In genomic region chr4:183182873-183183725, GRCh38 we compare ENCODE assay signal across 9 cellular contexts.
A peak's percentile ranks its signal among the peaks of the same experiment; 100 is the strongest.
DNase-seq lines count a peak whose midpoint lies in the region; ATAC-seq and TF ChIP-seq lines count a peak whose summit lies in the region.
"Had no signal": no experiment of that assay in that cellular context is flagged by ENCODE, and none has a peak within 500 bp of the region (broad histone marks: within the 10 kb centered on the region; RNA-seq: fewer than 3 reads in every experiment).

No MANE protein-coding gene starts in this region.

- no peak for TF ChIP-seq POLR2A in prostate gland (IDR thresholded peaks at IDR 0.05)

- H3K27me3 ChIP-seq in neural progenitor cell (no peaks in the 10 kb centered on the region), prostate gland (replicated peaks; ENCODE audit: insufficient read depth) (no peaks in the 10 kb centered on the region)
- H3K27me3 ChIP-seq: body of pancreas had no signal

- H3K36me3 ChIP-seq in HEK293 (ENCODE audit: control insufficient read depth in 2 of 2, insufficient read depth in 1 of 2, low read length in 2 of 2) (no peaks in the 10 kb centered on the region), neural progenitor cell (no peaks in the 10 kb centered on the region), prostate gland (no peaks in the 10 kb centered on the region)

- peaks cover 85% of the 10 kb centered on the region for H3K79me2 ChIP-seq in neural progenitor cell (ENCODE audit: low read depth)

- H3K9me3 Mint-ChIP-seq in neural progenitor cell, result peaks cover 3% of the 10 kb centered on the region

- H3K9ac ChIP-seq in neural progenitor cell, result no peak overlapping the region

- peak overlapping the region; percentile 65 for H3K4me3 Mint-ChIP-seq in neural progenitor cell

- H3K4me3 ChIP-seq in HEK293 (ENCODE audit: low read depth, low read length) (no peak overlapping the region), neural progenitor cell (peak overlapping the region; percentile 16), prostate gland (no peak overlapping the region)
- H3K4me3 ChIP-seq: body of pancreas had no signal

- peak overlapping the region; percentile 80 for H3K27ac Mint-ChIP-seq in neural progenitor cell

- H3K4me1 ChIP-seq in HEK293 (ENCODE audit: control insufficient read depth, insufficient read depth, low read length) (peaks cover 13% of the 10 kb centered on the region; the same call in 1 of the 2 replicates), neural progenitor cell (peaks cover 10% of the 10 kb centered on the region), prostate gland (replicated peaks) (no peaks in the 10 kb centered on the region)
- H3K4me1 ChIP-seq: body of pancreas had no signal

- H3K4me1 Mint-ChIP-seq in neural progenitor cell, result peaks cover 15% of the 10 kb centered on the region

- in situ Hi-C loops in ACHN (cut with HindIII; ENCODE audit: low pct_ligation_motif_present, low pct_unique_long_range_greater_than_20kb, low sequenced_read_pairs), result no loop called here

- POLR2A ChIA-PET in HEK293 (lab: Yijun Ruan, JAX), result interaction anchor here (1.2 kb wide), 1 partner anchor 84 kb away, joined by 7 read pairs; the partner anchor contains the start of gene WWC2

- ATAC-seq in HG02870 (IDR thresholded peaks at IDR 0.05; ENCODE audit: unreplicated experiment), result no peak
- ATAC-seq: body of pancreas had no signal

- intact Hi-C loops in prostate gland (cut with DNase I), result no loop called here

- peak; percentile 50 for DNase-seq in ACHN
- DNase-seq in RKO (ENCODE audit: low spot score), result peak; percentile 78
- DNase-seq in ecto neural progenitor cell (ENCODE audit: low spot score), result peak; percentile 67
- DNase-seq in neural progenitor cell (ENCODE audit: low spot score), result peak; percentile 84
- DNase-seq in prostate gland (ENCODE audit: low spot score), result no peak
- DNase-seq in activated CD4-positive, CD25-positive, alpha-beta regulatory T cell treated with anti-CD3 and anti-CD28 coated beads, Interleukin-2, amount 50 U/mL, for 72 hours, result no peak

- no peak overlapping the region for H2AFZ ChIP-seq in neural progenitor cell (replicated peaks)

- H3K4me2 ChIP-seq in neural progenitor cell, result peak overlapping the region; percentile 64

- peaks cover 3% of the 10 kb centered on the region for H3K36me3 Mint-ChIP-seq in neural progenitor cell

- CTCF ChIA-PET in HEK293 (lab: Yijun Ruan, JAX), result interaction anchor here (1.1 kb wide), 1 partner anchor 74 kb away, joined by 4 read pairs; no protein-coding TSS in a partner anchor

- peaks cover 25% of the 10 kb centered on the region for H3F3A ChIP-seq in neural progenitor cell (ENCODE audit: low read depth)

- TF ChIP-seq CTCF in HEK293 (tag by site-specific recombination; IDR thresholded peaks at IDR 0.05) (no peak), neural progenitor cell (IDR thresholded peaks at IDR 0.05) (no peak), prostate gland (IDR thresholded peaks at IDR 0.05) (no peak)

- H3K9me3 ChIP-seq in HEK293 (ENCODE audit: control insufficient read depth, insufficient read depth, low read depth, low read length), result no peaks in the 10 kb centered on the region
- no peaks in the 10 kb centered on the region for H3K9me3 ChIP-seq in neural progenitor cell (ENCODE audit: low read depth)
- H3K9me3 ChIP-seq in prostate gland, result no peaks in the 10 kb centered on the region
- H3K9me3 ChIP-seq: body of pancreas had no signal

- H4K20me1 ChIP-seq in neural progenitor cell (ENCODE audit: low read depth), result peaks cover 26% of the 10 kb centered on the region

- no peaks in the 10 kb centered on the region for H3K27me3 Mint-ChIP-seq in neural progenitor cell (ENCODE audit: insufficient read depth, low read depth)

- 54% methylated on average over 14 of the region's 14 CpGs for WGBS in prostate gland

- H3K27ac ChIP-seq in HEK293 (ENCODE audit: extremely low read depth, low read depth, low read length), result no peak overlapping the region; the same call in 1 of the 2 replicates
- H3K27ac ChIP-seq in neural progenitor cell, result no peak overlapping the region
- H3K27ac ChIP-seq in prostate gland, result no peak overlapping the region
- H3K27ac ChIP-seq: body of pancreas had no signal

TF ChIP-seq in HEK293, 187 proteins besides CTCF, POLR2A, EP300 and RAD21 (continues in another document):
- no peak for TF ChIP-seq ZNF776 (tag by site-specific recombination; IDR thresholded peaks at IDR 0.05; ENCODE audit: borderline replicate concordance)
- no peak for TF ChIP-seq YY1 (tag by site-specific recombination; IDR thresholded peaks at IDR 0.05)
- no peak for TF ChIP-seq ZNF335 (tag by site-specific recombination; conservative IDR thresholded peaks at IDR 0.05)
- no peak for TF ChIP-seq ZNF169 (tag by site-specific recombination; IDR thresholded peaks at IDR 0.05)
- no peak for TF ChIP-seq ZSCAN18 (tag by site-specific recombination; IDR thresholded peaks at IDR 0.05)
- TF ChIP-seq ZBTB44 (tag by site-specific recombination; IDR thresholded peaks at IDR 0.05), result peak; percentile 31; the same call in 1 of the 2 replicates
- TF ChIP-seq ZNF132 (tag by site-specific recombination; IDR thresholded peaks at IDR 0.05; ENCODE audit: borderline replicate concordance), result no peak
- no peak for TF ChIP-seq ZNF354C (tag by site-specific recombination; IDR thresholded peaks at IDR 0.05; ENCODE audit: borderline replicate concordance, low read depth)
- no peak for TF ChIP-seq ZNF560 (tag by site-specific recombination; IDR thresholded peaks at IDR 0.05; ENCODE audit: borderline replicate concordance)
- TF ChIP-seq ZNF830 (tag by site-specific recombination; IDR thresholded peaks at IDR 0.05; ENCODE audit: low read depth), result no peak
- no peak; the same call in 1 of the 2 replicates for TF ChIP-seq KLF17 (tag by site-specific recombination; IDR thresholded peaks at IDR 0.05)
- no peak for TF ChIP-seq ZNF184 (tag by site-specific recombination; IDR thresholded peaks at IDR 0.05)
- TF ChIP-seq SCRT1 (tag by site-specific recombination; IDR thresholded peaks at IDR 0.05; ENCODE audit: borderline replicate concordance), result no peak
- TF ChIP-seq ZNF707 (tag by site-specific recombination; IDR thresholded peaks at IDR 0.05), result no peak
- no peak for TF ChIP-seq ZNF223 (tag by site-specific recombination; IDR thresholded peaks at IDR 0.05)
- no peak for TF ChIP-seq YY2 (tag by site-specific recombination; IDR thresholded peaks at IDR 0.05)
- TF ChIP-seq BCL6B (tag by site-specific recombination; IDR thresholded peaks at IDR 0.05), result peak; percentile 53; the same call in 1 of the 2 replicates
- TF ChIP-seq ZNF596 (tag by site-specific recombination; IDR thresholded peaks at IDR 0.05), result no peak
- TF ChIP-seq MEIS1 (CRISPR knock-in tag; IDR thresholded peaks at IDR 0.05; ENCODE audit: borderline replicate concordance), result no peak
- TF ChIP-seq ZNF521 (tag by site-specific recombination; IDR thresholded peaks at IDR 0.05), result no peak
- no peak for TF ChIP-seq ZNF266 (tag by site-specific recombination; IDR thresholded peaks at IDR 0.05; ENCODE audit: low read depth)
- TF ChIP-seq ZNF549 (tag by site-specific recombination; IDR thresholded peaks at IDR 0.05), result no peak
- TF ChIP-seq ZFP37 (tag by site-specific recombination; IDR thresholded peaks at IDR 0.05), result peak; percentile 29; the same call in 1 of the 2 replicates

Comparison
In these comparisons a context has a peak if more than half of its experiments do, and no peak if none do; other contexts are left out.
1. DNase-seq: peak in ACHN (single experiment), RKO (single experiment), ecto neural progenitor cell (single experiment) and neural progenitor cell (single experiment); none in prostate gland (single experiment) and activated CD4-positive, CD25-positive, alpha-beta regulatory T cell treated with anti-CD3 and anti-CD28 coated beads, Interleukin-2, amount 50 U/mL, for 72 hours (single experiment).